8 cellular contexts compared by ENCODE assay signal in the genomic region with DNA sequence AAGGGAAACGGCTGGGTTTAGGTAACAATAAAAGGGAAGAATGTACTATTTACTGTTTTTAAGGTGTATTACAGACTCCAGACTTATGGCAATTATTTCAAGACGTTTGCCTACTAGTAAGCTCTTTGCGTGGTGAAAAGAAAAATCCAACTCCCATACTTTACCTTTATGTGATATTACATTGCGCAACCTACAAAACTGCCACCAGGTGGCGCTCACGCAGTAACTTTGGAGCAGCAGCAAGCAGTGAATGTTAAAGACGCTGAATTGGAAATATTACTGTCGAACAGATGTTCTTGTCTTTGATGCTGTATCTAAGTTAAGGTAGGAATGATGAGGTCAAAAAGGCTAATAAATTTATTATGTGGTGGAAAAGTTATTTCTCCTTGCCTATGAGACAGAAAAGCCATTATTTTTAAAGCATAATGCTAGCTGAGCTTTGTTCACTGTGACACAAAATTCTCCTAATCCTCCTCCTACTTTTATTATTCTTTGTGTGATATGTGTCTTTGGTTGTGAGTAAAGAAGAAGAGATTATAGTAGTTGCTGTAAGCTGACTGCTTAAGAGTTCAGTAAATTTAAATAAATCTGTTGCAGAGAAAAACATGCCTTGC.
A peak's percentile ranks its signal among the peaks of the same experiment; 100 is the strongest.
DNase-seq lines count a peak whose midpoint lies in the region; ATAC-seq and TF ChIP-seq lines count a peak whose summit lies in the region.

No MANE protein-coding gene starts in this region.

- TF ChIP-seq CTCF in progenitor cell of endocrine pancreas (IDR thresholded peaks at IDR 0.05; ENCODE audit: unreplicated experiment) = peak; percentile 97
- TF ChIP-seq CTCF in vagina (IDR thresholded peaks at IDR 0.05) = peak; percentile 61 to 83 (median 66)

- no peak for TF ChIP-seq EP300 in Ishikawa (IDR thresholded peaks at IDR 0.05; ENCODE audit: borderline replicate concordance)

- intact Hi-C loops in vagina (cut with DNase I) = no loop called here

- no peaks in the 10 kb centered on the region for H3K36me3 Mint-ChIP-seq in progenitor cell of endocrine pancreas (ENCODE audit: insufficient read depth)

- no peak for TF ChIP-seq POLR2A in vagina (IDR thresholded peaks at IDR 0.05)

- TF ChIP-seq RAD21 in Ishikawa (IDR thresholded peaks at IDR 0.05; ENCODE audit: low read depth) = peak; percentile 98

- ATAC-seq in GM21717 (IDR thresholded peaks at IDR 0.05; ENCODE audit: unreplicated experiment) = peak; percentile 86

- DNase-seq in GM04503 (ENCODE audit: low read depth) (peak; percentile 12), SHP77 (lab: John Stamatoyannopoulos, UW) (peak; percentile 20 to 44), glomerular visceral epithelial cell (ENCODE audit: extremely low spot score) (peak; percentile 80), progenitor cell of endocrine pancreas (ENCODE audit: low spot score, unreplicated experiment) (peak; percentile 68), vagina (ENCODE audit: extremely low spot score in 2 of 2) (no peak)
- peak; percentile 64 for DNase-seq in activated naive CD4-positive, alpha-beta T cell treated with Interleukin-2 at 50 U/mL for 16 hours

- no peak overlapping the region for H3K27ac Mint-ChIP-seq in progenitor cell of endocrine pancreas

- H3K4me1 Mint-ChIP-seq in progenitor cell of endocrine pancreas (ENCODE audit: low read depth) = no peaks in the 10 kb centered on the region

- no peaks in the 10 kb centered on the region for H3K4me1 ChIP-seq in vagina

- no peaks in the 10 kb centered on the region for H3K36me3 ChIP-seq in vagina

- no peak overlapping the region for H3K27ac ChIP-seq in vagina

- H3K4me3 ChIP-seq in vagina = no peak overlapping the region

- H3K9me3 ChIP-seq in vagina = no peaks in the 10 kb centered on the region

- no peaks in the 10 kb centered on the region for H3K27me3 ChIP-seq in vagina

- H3K4me3 Mint-ChIP-seq in progenitor cell of endocrine pancreas (ENCODE audit: low read depth) = no peak overlapping the region

- peaks cover 23% of the 10 kb centered on the region for H3K27me3 Mint-ChIP-seq in progenitor cell of endocrine pancreas

- H3K9me3 Mint-ChIP-seq in progenitor cell of endocrine pancreas (ENCODE audit: low read depth) = no peaks in the 10 kb centered on the region

TF ChIP-seq in Ishikawa, 13 proteins besides CTCF, POLR2A, EP300 and RAD21:
- TF ChIP-seq YY1 (IDR thresholded peaks at IDR 0.05; ENCODE audit: low read depth) (no peak), CEBPB (IDR thresholded peaks at IDR 0.05) (peak; percentile 99)
TF ChIP-seq in Ishikawa: peak in this region for 1.

Comparison
In these comparisons a context has a peak if more than half of its experiments do, and no peak if none do; other contexts are left out.
1. DNase-seq: peak in GM04503 (single experiment), SHP77 (2 of 2), activated naive CD4-positive, alpha-beta T cell treated with Interleukin-2 at 50 U/mL for 16 hours (single experiment), glomerular visceral epithelial cell (single experiment) and progenitor cell of endocrine pancreas (single experiment); none in vagina (0 of 2).